24 cellular contexts compared by ENCODE assay signal in genomic region chr1:206526064-206526911, GRCh38. TPM values are rescaled to one million over a fixed set of nuclear protein-coding genes. Genes with fewer than 3 reads are reported as not detected.
DNase-seq lines count a peak whose midpoint lies in the region; ATAC-seq and TF ChIP-seq lines count a peak whose summit lies in the region.
"Had no signal": no experiment of that assay in that cellular context is flagged by ENCODE, and none has a peak within 500 bp of the region (broad histone marks: within the 10 kb centered on the region; RNA-seq: fewer than 3 reads in every experiment).

No MANE protein-coding gene starts in this region.

- H3K79me2 ChIP-seq in OCI-LY7 (ENCODE audit: insufficient read depth, low read depth, low read length): no peaks in the 10 kb centered on the region

- DNase-seq in NCI-H2196 (lab: John Stamatoyannopoulos, UW; ENCODE audit: unreplicated experiment): peak; percentile 35
- DNase-seq in NCI-H2196 treated with DMSO at 0.1 percent for 48 hours (lab: John Stamatoyannopoulos, UW; ENCODE audit: unreplicated experiment): no peak
- DNase-seq in OCI-LY7 (ENCODE audit: low spot score): peak; percentile 50
- peak; percentile 38 for DNase-seq in fibroblast of the conjunctiva (ENCODE audit: low read depth)
- DNase-seq in stimulated activated naive B cell treated with anti-CD40 and anti-IgM and Interleukin-4, amounts not matched to agents 10 μg/mL and 1 μg/mL and 100 μg/mL, for 72 hours: no peak
- no peak for DNase-seq in effector memory CD4-positive, alpha-beta T cell
- DNase-seq in NCI-H146 (lab: John Stamatoyannopoulos, UW): no peak
- DNase-seq: 8988T; activated CD4-positive, alpha-beta T cell treated with anti-CD3 and anti-CD28 coated beads for 1 hour; DMS79; effector CD8-positive, alpha-beta T cell; H7; naive thymus-derived CD4-positive, alpha-beta T cell; NCI-H2171 treated with DMSO at 0.1 percent for 48 hours; NCI-H748 treated with DMSO at 0.1 percent for 48 hours; posterior cingulate gyrus; SIG-M5; stimulated activated naive CD4-positive, alpha-beta T cell; trophoblast cell had no signal

- peaks cover 19% of the 10 kb centered on the region for H3K4me1 ChIP-seq in OCI-LY7 (ENCODE audit: insufficient read depth, low read length, poor library complexity, severe bottlenecking)
- H3K4me1 ChIP-seq in effector memory CD4-positive, alpha-beta T cell (ENCODE audit: control insufficient read depth, insufficient read depth, low read length, poor library complexity, severe bottlenecking): no peaks in the 10 kb centered on the region
- H3K4me1 ChIP-seq: esophagus muscularis mucosa had no signal

- peak; percentile 50 to 52 for ATAC-seq in stimulated activated naive B cell treated with anti-CD40 and anti-IgM and Interleukin-4, amounts not matched to agents 10 μg/mL and 1 μg/mL and 100 μg/mL, for 72 hours (replicated peaks)
- no peak for ATAC-seq in GM18873 (IDR thresholded peaks at IDR 0.05; ENCODE audit: low FRiP score, unreplicated experiment)
- ATAC-seq: naive thymus-derived CD4-positive, alpha-beta T cell had no signal

- H3K9me2 ChIP-seq in OCI-LY7 (ENCODE audit: insufficient read depth, low read length): no peaks in the 10 kb centered on the region

- no peak overlapping the region for H3K4me3 ChIP-seq in OCI-LY7 (ENCODE audit: low read depth, low read length, poor library complexity, severe bottlenecking)
- no peak overlapping the region for H3K4me3 ChIP-seq in effector memory CD4-positive, alpha-beta T cell (ENCODE audit: insufficient read depth, low read depth, low read length, poor library complexity, severe bottlenecking)
- H3K4me3 ChIP-seq: esophagus muscularis mucosa, skin epidermis had no signal

- H3K27me3 Mint-ChIP-seq in stimulated activated naive B cell treated with anti-CD40 and anti-IgM and Interleukin-4, amounts not matched to agents 10 μg/mL and 1 μg/mL and 100 μg/mL, for 72 hours: no peaks in the 10 kb centered on the region
- H3K27me3 Mint-ChIP-seq: activated naive CD8-positive, alpha-beta T cell; naive thymus-derived CD4-positive, alpha-beta T cell had no signal

- no peaks in the 10 kb centered on the region for H4K20me1 ChIP-seq in OCI-LY7 (ENCODE audit: insufficient read depth, low read length)

- H3K4me3 Mint-ChIP-seq in stimulated activated naive B cell treated with anti-CD40 and anti-IgM and Interleukin-4, amounts not matched to agents 10 μg/mL and 1 μg/mL and 100 μg/mL, for 72 hours: no peak overlapping the region
- H3K4me3 Mint-ChIP-seq: activated naive CD8-positive, alpha-beta T cell; activated T-helper 1 cell treated with anti-CD3 and anti-CD28 coated beads, Interleukin-12 subunit alpha, Interleukin-12 subunit beta, Interleukin-2, Interleukin-4 antibody, amounts not matched to agents 30 ng/mL and 10 ng/mL and 1 ng/mL, durations not matched to agents 14 hours and 24 hours and 36 hours; naive thymus-derived CD4-positive, alpha-beta T cell had no signal

- H3K9me3 Mint-ChIP-seq in stimulated activated naive B cell treated with anti-CD40 and anti-IgM and Interleukin-4, amounts not matched to agents 10 μg/mL and 1 μg/mL and 100 μg/mL, for 72 hours: no peaks in the 10 kb centered on the region
- H3K9me3 Mint-ChIP-seq: activated T-helper 1 cell treated with anti-CD3 and anti-CD28 coated beads, Interleukin-12 subunit alpha, Interleukin-12 subunit beta, Interleukin-2, Interleukin-4 antibody, amounts not matched to agents 30 ng/mL and 10 ng/mL and 1 ng/mL, durations not matched to agents 14 hours and 24 hours and 36 hours; naive thymus-derived CD4-positive, alpha-beta T cell had no signal

- no peaks in the 10 kb centered on the region for H3K36me3 ChIP-seq in OCI-LY7 (ENCODE audit: insufficient read depth, low read length)
- no peaks in the 10 kb centered on the region for H3K36me3 ChIP-seq in effector memory CD4-positive, alpha-beta T cell (ENCODE audit: control insufficient read depth, insufficient read depth, low read length)
- H3K36me3 ChIP-seq: esophagus muscularis mucosa had no signal

- H3K4me2 ChIP-seq in OCI-LY7 (ENCODE audit: low read length): no peak overlapping the region; the same call in 1 of the 2 replicates

- H3K27ac ChIP-seq in OCI-LY7 (ENCODE audit: low read depth, low read length, poor library complexity, severe bottlenecking): no peak overlapping the region
- H3K27ac ChIP-seq in effector memory CD4-positive, alpha-beta T cell (ENCODE audit: insufficient read depth, low read length, poor library complexity, severe bottlenecking): no peak overlapping the region
- H3K27ac ChIP-seq: esophagus muscularis mucosa had no signal

- peaks cover 12 to 22% of the 10 kb centered on the region in 2 donors for H3K4me1 Mint-ChIP-seq in stimulated activated naive B cell treated with anti-CD40 and anti-IgM and Interleukin-4, amounts not matched to agents 10 μg/mL and 1 μg/mL and 100 μg/mL, for 72 hours

- POLR2A ChIA-PET in OCI-LY7 (lab: Charles Lee): interaction anchor here (0.5 kb wide), 2 partner anchors 14 to 98 kb away, joined by 3 to 4 read pairs; no protein-coding TSS in a partner anchor

- TF ChIP-seq CTCF in OCI-LY7 (conservative IDR thresholded peaks at IDR 0.05; ENCODE audit: low read length): no peak

- no peaks in the 10 kb centered on the region for H3K9me3 ChIP-seq in OCI-LY7 (ENCODE audit: low read length)
- H3K9me3 ChIP-seq in effector memory CD4-positive, alpha-beta T cell (ENCODE audit: control insufficient read depth, low read length): no peaks in the 10 kb centered on the region
- H3K9me3 ChIP-seq: esophagus muscularis mucosa had no signal

- H3K27me3 ChIP-seq in effector memory CD4-positive, alpha-beta T cell (replicated peaks; ENCODE audit: control insufficient read depth, insufficient read depth, low read length, poor library complexity, severe bottlenecking): no peaks in the 10 kb centered on the region
- H3K27me3 ChIP-seq: esophagus muscularis mucosa had no signal

- H2AFZ ChIP-seq in OCI-LY7 (ENCODE audit: low read length): no peak overlapping the region

- CTCF ChIA-PET in OCI-LY7 (lab: Charles Lee; ENCODE audit: unreplicated experiment): interaction anchor here (0.6 kb wide), 1 partner anchor 21 kb away, joined by 4 read pairs; no protein-coding TSS in a partner anchor

- peak overlapping the region; percentile 34 for H3K27ac Mint-ChIP-seq in stimulated activated naive B cell treated with anti-CD40 and anti-IgM and Interleukin-4, amounts not matched to agents 10 μg/mL and 1 μg/mL and 100 μg/mL, for 72 hours
- H3K27ac Mint-ChIP-seq: activated naive CD8-positive, alpha-beta T cell; activated T-helper 1 cell treated with anti-CD3 and anti-CD28 coated beads, Interleukin-12 subunit alpha, Interleukin-12 subunit beta, Interleukin-2, Interleukin-4 antibody, amounts not matched to agents 30 ng/mL and 10 ng/mL and 1 ng/mL, durations not matched to agents 14 hours and 24 hours and 36 hours had no signal

- intact Hi-C loops in OCI-LY7 (cut with micrococcal nuclease; ENCODE audit: unreplicated experiment): no loop called here

- BruUV-seq in OCI-LY7 (replicated peaks; lab: Mats Ljungman, UMichigan): no TSS peak

- H3K36me3 Mint-ChIP-seq in stimulated activated naive B cell treated with anti-CD40 and anti-IgM and Interleukin-4, amounts not matched to agents 10 μg/mL and 1 μg/mL and 100 μg/mL, for 72 hours: no peaks in the 10 kb centered on the region
- H3K36me3 Mint-ChIP-seq: activated naive CD8-positive, alpha-beta T cell; naive thymus-derived CD4-positive, alpha-beta T cell had no signal

RNA-seq across cellular contexts. Expression of gene RASSF5, which starts 19.0 kb away (rescaled TPM):
- 19.8 and 21.4 TPM in 2 replicates for total RNA-seq in OCI-LY7 (2014; rRNA removed; shearing (Covaris generic))
- 25.7 and 30.0 TPM in 2 replicates for total RNA-seq in OCI-LY7 (2022)

RNA-seq across cellular contexts. Expression of gene IKBKE, which starts 56.0 kb away (rescaled TPM):
- total RNA-seq in OCI-LY7 (2014; rRNA removed; shearing (Covaris generic)): 23.8 and 23.9 TPM in 2 replicates
- 34.4 and 38.5 TPM in 2 replicates for total RNA-seq in OCI-LY7 (2022)

Comparison
In these comparisons a context has a peak if more than half of its experiments do, and no peak if none do; other contexts are left out.
1. DNase-seq: peak in NCI-H2196 (single experiment), OCI-LY7 (single experiment) and fibroblast of the conjunctiva (single experiment); none in NCI-H2196 treated with DMSO at 0.1 percent for 48 hours (single experiment), stimulated activated naive B cell treated with anti-CD40 and anti-IgM and Interleukin-4, amounts not matched to agents 10 μg/mL and 1 μg/mL and 100 μg/mL, for 72 hours (single experiment), effector memory CD4-positive, alpha-beta T cell (0 of 3) and NCI-H146 (single experiment).